In the genomic region with DNA sequence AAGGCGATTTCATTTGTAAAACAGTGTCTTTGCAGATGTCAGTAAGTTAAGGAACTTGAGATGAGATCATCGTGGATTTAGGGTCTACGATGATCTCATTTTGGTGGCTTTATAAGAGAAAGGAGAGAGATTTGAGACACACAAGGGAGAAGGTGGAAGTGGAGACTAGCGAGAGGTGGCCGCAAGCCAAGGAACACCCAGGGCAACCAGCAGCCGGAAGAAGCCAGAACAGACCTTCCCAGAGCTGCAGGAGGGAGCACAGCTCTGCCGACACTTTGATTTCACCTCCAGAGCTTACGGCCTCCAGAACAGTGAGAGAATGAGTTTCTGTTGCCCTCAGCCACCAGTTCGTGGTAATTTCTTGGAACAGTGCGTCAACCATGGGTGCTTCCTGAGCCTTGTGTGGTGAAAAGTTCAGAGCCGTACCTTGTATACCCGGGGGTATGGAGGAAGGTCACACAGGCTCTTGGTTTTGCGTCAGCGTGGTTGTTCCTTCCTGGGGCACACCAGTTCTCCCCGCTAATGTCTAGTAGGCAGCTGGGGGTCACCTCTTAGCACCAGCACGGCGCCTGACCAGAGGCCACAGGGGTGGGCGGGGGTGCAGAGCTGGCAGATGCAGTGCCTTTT, we compare ENCODE assay signal across 9 cellular contexts. TPM values are rescaled to one million over a fixed set of nuclear protein-coding genes. Genes with fewer than 3 reads are reported as not detected.
DNase-seq lines count a peak whose midpoint lies in the region; ATAC-seq and TF ChIP-seq lines count a peak whose summit lies in the region.
"Had no signal": no experiment of that assay in that cellular context is flagged by ENCODE, and none has a peak within 500 bp of the region (broad histone marks: within the 10 kb centered on the region; RNA-seq: fewer than 3 reads in every experiment).

No MANE protein-coding gene starts in this region.

- no TSS peak for BruUV-seq in OCI-LY7 (replicated peaks; lab: Mats Ljungman, UMichigan)

- peak; percentile 92 for ATAC-seq in central memory CD8-positive, alpha-beta T cell (replicated peaks; ENCODE audit: extremely low read depth, poor library complexity, severe bottlenecking)
- ATAC-seq in omental fat pad (ENCODE audit: low FRiP score): peak; percentile 62
- no peak for ATAC-seq in GM21619 (IDR thresholded peaks at IDR 0.05; ENCODE audit: unreplicated experiment)

- peaks cover 4% of the 10 kb centered on the region for H3K36me3 Mint-ChIP-seq in central memory CD8-positive, alpha-beta T cell (ENCODE audit: insufficient read depth)

- H3K4me2 ChIP-seq in OCI-LY7 (ENCODE audit: low read length): no peak overlapping the region

- no peak for TF ChIP-seq EP300 in suprapubic skin (IDR thresholded peaks at IDR 0.05)

- no peaks in the 10 kb centered on the region for H3K27me3 Mint-ChIP-seq in central memory CD8-positive, alpha-beta T cell

- H3K27ac ChIP-seq in suprapubic skin (peak overlapping the region; percentile 72), OCI-LY7 (ENCODE audit: low read depth, low read length, poor library complexity, severe bottlenecking) (no peak overlapping the region)
- H3K27ac ChIP-seq: C4-2B had no signal

- no peaks in the 10 kb centered on the region for H3K79me2 ChIP-seq in OCI-LY7 (ENCODE audit: insufficient read depth, low read depth, low read length)

- no peaks in the 10 kb centered on the region for H3K27me3 ChIP-seq in suprapubic skin

- no peaks in the 10 kb centered on the region for H4K20me1 ChIP-seq in OCI-LY7 (ENCODE audit: insufficient read depth, low read length)

- CTCF ChIA-PET in OCI-LY7 (lab: Charles Lee; ENCODE audit: unreplicated experiment): no interaction called here

- POLR2A ChIA-PET in OCI-LY7 (lab: Charles Lee): interaction anchor here (2.1 kb wide), 1 partner anchor 12 kb away, joined by 11 read pairs; a partner anchor contains a TSS

- H3K36me3 ChIP-seq in suprapubic skin: no peaks in the 10 kb centered on the region
- no peaks in the 10 kb centered on the region for H3K36me3 ChIP-seq in OCI-LY7 (ENCODE audit: insufficient read depth, low read length)

- no peaks in the 10 kb centered on the region for H3K9me2 ChIP-seq in OCI-LY7 (ENCODE audit: insufficient read depth, low read length)

- DNase-seq in CD1c-positive myeloid dendritic cell (ENCODE audit: extremely low spot score) (peak; percentile 75), omental fat pad (ENCODE audit: low spot score) (no peak), suprapubic skin (ENCODE audit: low spot score in 2 of 2) (peak in 1 of 2 donors; percentile 80), NCI-H2196 treated with DMSO at 0.1 percent for 48 hours (lab: John Stamatoyannopoulos, UW; ENCODE audit: unreplicated experiment) (no peak), OCI-LY7 (ENCODE audit: low spot score) (no peak)
- peak; percentile 65 to 71 for DNase-seq in activated CD4-positive, alpha-beta T cell treated with anti-CD3 and anti-CD28 coated beads for 4 hours
- peak; percentile 42 to 77 for DNase-seq in central memory CD8-positive, alpha-beta T cell (ENCODE audit: low spot score in 2 of 2)

- H3K4me3 Mint-ChIP-seq in central memory CD8-positive, alpha-beta T cell: peak overlapping the region; percentile 46

- intact Hi-C loops in OCI-LY7 (cut with micrococcal nuclease; ENCODE audit: unreplicated experiment): no loop called here

- no peak overlapping the region for H2AFZ ChIP-seq in OCI-LY7 (ENCODE audit: low read length)

- no peak for TF ChIP-seq POLR2A in suprapubic skin (IDR thresholded peaks at IDR 0.05)

- peak overlapping the region; percentile 73 for H3K27ac Mint-ChIP-seq in central memory CD8-positive, alpha-beta T cell (ENCODE audit: low read depth)

- no peaks in the 10 kb centered on the region for H3K9me3 Mint-ChIP-seq in central memory CD8-positive, alpha-beta T cell

- TF ChIP-seq CTCF in omental fat pad (IDR thresholded peaks at IDR 0.05) (no peak), suprapubic skin (IDR thresholded peaks at IDR 0.05) (no peak), OCI-LY7 (conservative IDR thresholded peaks at IDR 0.05; ENCODE audit: low read length) (no peak)

- 54% methylated on average over 18 of the region's 18 CpGs for WGBS in suprapubic skin

- H3K9me3 ChIP-seq in suprapubic skin: no peaks in the 10 kb centered on the region
- no peaks in the 10 kb centered on the region for H3K9me3 ChIP-seq in OCI-LY7 (ENCODE audit: low read length)

- peaks cover 13% of the 10 kb centered on the region for H3K4me1 Mint-ChIP-seq in central memory CD8-positive, alpha-beta T cell

- H3K4me1 ChIP-seq in suprapubic skin: peaks cover 71% of the 10 kb centered on the region
- H3K4me1 ChIP-seq in OCI-LY7 (ENCODE audit: insufficient read depth, low read length, poor library complexity, severe bottlenecking): peaks cover 7% of the 10 kb centered on the region

- H3K4me3 ChIP-seq in suprapubic skin: peak overlapping the region; percentile 10
- H3K4me3 ChIP-seq in OCI-LY7 (ENCODE audit: low read depth, low read length, poor library complexity, severe bottlenecking): no peak overlapping the region

RNA-seq across cellular contexts. Expression of a gene that starts 12.9 kb away (rescaled TPM):
- total RNA-seq in omental fat pad (100 to 1,000 TPM in 3 of 4 donors, 10 to 100 TPM in 1; 72.8 to 330 (median 113) TPM), suprapubic skin (10 to 100 TPM; 35.5 to 87.3 (median 51.6) TPM), OCI-LY7 (2022) (227 and 321 TPM in 2 replicates)
- 123 and 137 TPM in 2 replicates for total RNA-seq in OCI-LY7 (2014; rRNA removed; shearing (Covaris generic))

Comparison
In these comparisons a context has a peak if more than half of its experiments do, and no peak if none do; other contexts are left out.
1. DNase-seq: peak in CD1c-positive myeloid dendritic cell (single experiment), activated CD4-positive, alpha-beta T cell treated with anti-CD3 and anti-CD28 coated beads for 4 hours (2 of 2) and central memory CD8-positive, alpha-beta T cell (2 of 2); none in omental fat pad (single experiment), NCI-H2196 treated with DMSO at 0.1 percent for 48 hours (single experiment) and OCI-LY7 (single experiment).